31 cellular contexts compared by ENCODE assay signal in genomic region chr4:139760558-139760957, GRCh38.
"Had no signal": no experiment of that assay in that cellular context is flagged by ENCODE, and none has a peak within 500 bp of the region (broad histone marks: within the 10 kb centered on the region; RNA-seq: fewer than 3 reads in every experiment).

No MANE protein-coding gene starts in this region.

- DNase-seq: naive B cell; naive thymus-derived CD8-positive, alpha-beta T cell; nucleus accumbens; ovary; posterior cingulate gyrus; psoas muscle; right cardiac atrium; right lobe of liver; sigmoid colon; small intestine; stimulated activated CD4-positive, alpha-beta T cell treated with anti-CD3 and anti-CD28 coated beads, Interleukin-15, amount 100 ng/mL, for 24 hours; stimulated activated CD4-positive, alpha-beta T cell treated with anti-CD3 and anti-CD28 coated beads, Interleukin-2, amount 100 ng/mL, for 24 hours; stimulated activated CD4-positive, alpha-beta T cell treated with anti-CD3 and anti-CD28 coated beads, Interleukin-2, amount 100 ng/mL, for 48 hours; stimulated activated CD4-positive, alpha-beta T cell treated with anti-CD3 and anti-CD28 coated beads, Interleukin-4, amount 100 ng/mL, for 24 hours; stimulated activated naive B cell treated with anti-CD40 and anti-IgM and Interleukin-4, amounts not matched to agents 10 μg/mL and 1 μg/mL and 100 μg/mL, for 72 hours; stimulated activated naive CD4-positive, alpha-beta T cell treated with Interleukin-2 at 50 U/mL for 16 hours; substantia nigra; testis; tibial artery; transverse colon; upper lobe of right lung; uterus had no signal

- H3K27ac ChIP-seq: neutrophil, ovary, parathyroid adenoma, right lobe of liver, sigmoid colon, suprapubic skin, testis, tibial artery, transverse colon, upper lobe of right lung had no signal

- ATAC-seq: naive thymus-derived CD8-positive, alpha-beta T cell; natural killer cell treated with Interleukin-12 subunit alpha and Interleukin-12 subunit beta and Interleukin-15 and Interleukin-18, amount 100 ng/mL, for 72 hours; right cardiac atrium; right lobe of liver; stimulated activated effector memory CD8-positive, alpha-beta T cell treated with anti-CD3 and anti-CD28 coated beads, Interleukin-12 subunit alpha, Interleukin-12 subunit beta, amount 100 ng/mL, for 72 hours; upper lobe of right lung had no signal

- H3K27ac Mint-ChIP-seq: naive thymus-derived CD8-positive, alpha-beta T cell; natural killer cell treated with Interleukin-12 subunit alpha and Interleukin-12 subunit beta and Interleukin-15 and Interleukin-18, amount 100 ng/mL, for 72 hours; progenitor cell of endocrine pancreas; stimulated activated effector memory CD8-positive, alpha-beta T cell treated with anti-CD3 and anti-CD28 coated beads, Interleukin-12 subunit alpha, Interleukin-12 subunit beta, amount 100 ng/mL, for 72 hours; stimulated activated naive B cell treated with anti-CD40 and anti-IgM and Interleukin-4, amounts not matched to agents 10 μg/mL and 1 μg/mL and 100 μg/mL, for 72 hours; stimulated activated naive CD8-positive, alpha-beta T cell treated with anti-CD3 and anti-CD28 coated beads, Interleukin-15, Interleukin-2, amounts not matched to agents 100 ng/mL and 50 ng/mL, for 24 hours; type B pancreatic cell had no signal

- H3K4me3 Mint-ChIP-seq: naive thymus-derived CD8-positive, alpha-beta T cell; natural killer cell treated with Interleukin-12 subunit alpha and Interleukin-12 subunit beta and Interleukin-15 and Interleukin-18, amount 100 ng/mL, for 72 hours; neural crest cell; stimulated activated effector memory CD8-positive, alpha-beta T cell treated with anti-CD3 and anti-CD28 coated beads, Interleukin-12 subunit alpha, Interleukin-12 subunit beta, amount 100 ng/mL, for 72 hours; stimulated activated naive B cell treated with anti-CD40 and anti-IgM and Interleukin-4, amounts not matched to agents 10 μg/mL and 1 μg/mL and 100 μg/mL, for 72 hours; stimulated activated naive CD8-positive, alpha-beta T cell treated with anti-CD3 and anti-CD28 coated beads, Interleukin-15, Interleukin-2, amounts not matched to agents 100 ng/mL and 50 ng/mL, for 24 hours; type B pancreatic cell had no signal

- H3K9me3 ChIP-seq: neutrophil, ovary, psoas muscle, right lobe of liver, sigmoid colon, suprapubic skin, testis, tibial artery, transverse colon, upper lobe of right lung, uterus had no signal

- H3K36me3 Mint-ChIP-seq: naive B cell; naive thymus-derived CD8-positive, alpha-beta T cell; natural killer cell treated with Interleukin-12 subunit alpha and Interleukin-12 subunit beta and Interleukin-15 and Interleukin-18, amount 100 ng/mL, for 72 hours; stimulated activated effector memory CD8-positive, alpha-beta T cell treated with anti-CD3 and anti-CD28 coated beads, Interleukin-12 subunit alpha, Interleukin-12 subunit beta, amount 100 ng/mL, for 72 hours; type B pancreatic cell had no signal

- H3K27me3 Mint-ChIP-seq: naive B cell; progenitor cell of endocrine pancreas; stimulated activated naive B cell treated with anti-CD40 and anti-IgM and Interleukin-4, amounts not matched to agents 10 μg/mL and 1 μg/mL and 100 μg/mL, for 72 hours; stimulated activated naive CD8-positive, alpha-beta T cell treated with anti-CD3 and anti-CD28 coated beads, Interleukin-15, Interleukin-2, amounts not matched to agents 100 ng/mL and 50 ng/mL, for 24 hours; type B pancreatic cell had no signal

- H3K4me3 ChIP-seq: ovary, psoas muscle, right lobe of liver, sigmoid colon, suprapubic skin, testis, tibial artery, transverse colon, upper lobe of right lung, uterus had no signal

- H3K9ac ChIP-seq: parathyroid adenoma had no signal

- H3K9me3 Mint-ChIP-seq: naive B cell; naive thymus-derived CD8-positive, alpha-beta T cell; natural killer cell treated with Interleukin-12 subunit alpha and Interleukin-12 subunit beta and Interleukin-15 and Interleukin-18, amount 100 ng/mL, for 72 hours; stimulated activated effector memory CD8-positive, alpha-beta T cell treated with anti-CD3 and anti-CD28 coated beads, Interleukin-12 subunit alpha, Interleukin-12 subunit beta, amount 100 ng/mL, for 72 hours; stimulated activated naive B cell treated with anti-CD40 and anti-IgM and Interleukin-4, amounts not matched to agents 10 μg/mL and 1 μg/mL and 100 μg/mL, for 72 hours; stimulated activated naive CD8-positive, alpha-beta T cell treated with anti-CD3 and anti-CD28 coated beads, Interleukin-15, Interleukin-2, amounts not matched to agents 100 ng/mL and 50 ng/mL, for 24 hours; type B pancreatic cell had no signal

- H3K27me3 ChIP-seq: neutrophil, ovary, right lobe of liver, sigmoid colon, suprapubic skin, testis, tibial artery, transverse colon, upper lobe of right lung, uterus had no signal

- H3K4me1 Mint-ChIP-seq: stimulated activated effector memory CD8-positive, alpha-beta T cell treated with anti-CD3 and anti-CD28 coated beads, Interleukin-12 subunit alpha, Interleukin-12 subunit beta, amount 100 ng/mL, for 72 hours had no signal

- H3K36me3 ChIP-seq: neutrophil, ovary, right lobe of liver, sigmoid colon, suprapubic skin, tibial artery, transverse colon, upper lobe of right lung, uterus had no signal
